In the genomic region with DNA sequence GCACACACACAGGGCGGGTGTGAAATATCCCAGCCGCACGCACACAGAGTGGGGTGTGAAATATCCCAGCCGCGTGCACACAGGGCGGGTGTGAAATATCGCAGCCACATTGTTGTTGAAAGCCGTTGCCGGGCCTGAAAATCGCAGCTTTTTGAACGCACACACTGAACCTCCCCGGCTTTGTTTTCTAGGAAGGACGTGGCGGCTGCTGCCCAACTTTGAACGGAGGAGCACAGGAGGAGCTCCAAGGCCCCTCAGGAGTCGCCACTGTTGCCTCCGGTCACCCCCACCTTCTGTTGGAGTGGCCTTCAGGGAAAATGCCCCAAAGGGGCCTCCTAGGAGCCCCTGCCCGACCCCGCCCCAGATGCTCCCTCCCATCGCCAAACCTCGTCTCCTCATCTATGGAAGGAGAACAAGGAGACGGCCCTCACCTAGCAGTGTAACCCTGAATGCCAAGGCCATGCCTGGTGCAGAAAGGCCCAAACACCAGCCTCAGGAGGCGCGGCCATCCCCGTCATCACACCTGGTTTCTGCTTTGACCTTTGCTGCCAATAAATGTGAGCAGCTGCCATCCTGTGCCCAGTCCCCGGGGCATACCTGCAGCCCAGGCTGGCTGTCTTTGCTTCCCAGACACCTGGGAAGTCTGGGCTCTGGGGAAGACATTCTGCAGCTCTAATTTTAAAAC, we compare ENCODE assay signal across 15 cellular contexts.
"Had no signal": no experiment of that assay in that cellular context is flagged by ENCODE, and none has a peak within 500 bp of the region (broad histone marks: within the 10 kb centered on the region; RNA-seq: fewer than 3 reads in every experiment).

No MANE protein-coding gene starts in this region.

- H3K27me3 Mint-ChIP-seq: activated CD4-positive, alpha-beta T cell treated with anti-CD3 and anti-CD28 coated beads for 36 hours; activated CD8-positive, alpha-beta T cell treated with anti-CD3 and anti-CD28 coated beads for 36 hours; effector memory CD8-positive, alpha-beta T cell had no signal

- H3K4me1 Mint-ChIP-seq: activated CD4-positive, alpha-beta T cell treated with anti-CD3 and anti-CD28 coated beads for 36 hours; stimulated activated effector memory CD8-positive, alpha-beta T cell treated with anti-CD3 and anti-CD28 coated beads, Interleukin-12 subunit alpha, Interleukin-12 subunit beta, amount 100 ng/mL, for 72 hours had no signal

- H3K36me3 Mint-ChIP-seq: naive thymus-derived CD8-positive, alpha-beta T cell; stimulated activated effector memory CD8-positive, alpha-beta T cell treated with anti-CD3 and anti-CD28 coated beads, Interleukin-12 subunit alpha, Interleukin-12 subunit beta, amount 100 ng/mL, for 72 hours had no signal

- H3K27ac ChIP-seq: epithelial cell of prostate, VCaP had no signal

- H3K4me3 Mint-ChIP-seq: activated CD4-positive, alpha-beta T cell treated with anti-CD3 and anti-CD28 coated beads for 36 hours; activated CD8-positive, alpha-beta T cell treated with anti-CD3 and anti-CD28 coated beads for 36 hours; effector memory CD8-positive, alpha-beta T cell; naive thymus-derived CD8-positive, alpha-beta T cell; stimulated activated effector memory CD8-positive, alpha-beta T cell treated with anti-CD3 and anti-CD28 coated beads, Interleukin-12 subunit alpha, Interleukin-12 subunit beta, amount 100 ng/mL, for 72 hours had no signal

- H3K27ac Mint-ChIP-seq: activated CD4-positive, alpha-beta T cell treated with anti-CD3 and anti-CD28 coated beads for 36 hours; activated CD8-positive, alpha-beta T cell treated with anti-CD3 and anti-CD28 coated beads for 36 hours; effector memory CD8-positive, alpha-beta T cell; naive thymus-derived CD8-positive, alpha-beta T cell; stimulated activated effector memory CD8-positive, alpha-beta T cell treated with anti-CD3 and anti-CD28 coated beads, Interleukin-12 subunit alpha, Interleukin-12 subunit beta, amount 100 ng/mL, for 72 hours had no signal

- H3K27me3 ChIP-seq: tibial nerve had no signal

- H3K4me3 ChIP-seq: tibial nerve had no signal

- H3K36me3 ChIP-seq: tibial nerve had no signal

- ATAC-seq: activated CD4-positive, alpha-beta T cell treated with anti-CD3 and anti-CD28 coated beads for 36 hours; activated CD8-positive, alpha-beta T cell treated with anti-CD3 and anti-CD28 coated beads for 36 hours; effector memory CD8-positive, alpha-beta T cell; naive thymus-derived CD8-positive, alpha-beta T cell; stimulated activated effector memory CD8-positive, alpha-beta T cell treated with anti-CD3 and anti-CD28 coated beads, Interleukin-12 subunit alpha, Interleukin-12 subunit beta, amount 100 ng/mL, for 72 hours had no signal

- H3K4me1 ChIP-seq: tibial nerve had no signal

- H3K9me3 Mint-ChIP-seq: activated CD8-positive, alpha-beta T cell treated with anti-CD3 and anti-CD28 coated beads for 36 hours had no signal

- DNase-seq: activated CD4-positive, alpha-beta T cell treated with anti-CD3 and anti-CD28 coated beads for 36 hours; activated CD8-positive, alpha-beta memory T cell treated with anti-CD3 and anti-CD28 coated beads, Interleukin-2, amount 50 U/mL, for 48 hours; activated CD8-positive, alpha-beta T cell treated with anti-CD3 and anti-CD28 coated beads for 36 hours; activated naive CD4-positive, alpha-beta T cell treated with Interleukin-2 at 50 U/mL for 16 hours; caudate nucleus; cortex of kidney; effector memory CD8-positive, alpha-beta T cell; hypothalamus; naive thymus-derived CD8-positive, alpha-beta T cell; occipital lobe; T1000 had no signal
